ENCODE assay signal across 23 cellular contexts in genomic region chr16:12744860-12745259, GRCh38. TPM values are rescaled to one million over a fixed set of nuclear protein-coding genes. Genes with fewer than 3 reads are reported as not detected.
DNase-seq lines count a peak whose midpoint lies in the region; ATAC-seq, FAIRE-seq and TF ChIP-seq lines count a peak whose summit lies in the region.
"Had no signal": no experiment of that assay in that cellular context is flagged by ENCODE, and none has a peak within 500 bp of the region (broad histone marks: within the 10 kb centered on the region; RNA-seq: fewer than 3 reads in every experiment).

No MANE protein-coding gene starts in this region.

- no peak for ATAC-seq in SK-N-SH treated with all-trans-retinoic acid at 6 μM for 48 hours
- ATAC-seq in K562: no peak
- ATAC-seq: CD8-positive, alpha-beta T cell; HCT116 had no signal

- H3K4me1 ChIP-seq in SK-N-SH (ENCODE audit: control insufficient read depth in 1 of 2, insufficient read depth in 2 of 2, low read depth in 1 of 2, low read length in 1 of 2) (no peaks in the 10 kb centered on the region), K562 (replicated peaks in 1 of 2; ENCODE audit: control insufficient read depth in 2 of 2, insufficient read depth in 2 of 2, low read length in 2 of 2) (no peaks in the 10 kb centered on the region), endodermal cell (ENCODE audit: control insufficient read depth, insufficient read depth, low read length) (no peaks in the 10 kb centered on the region)
- H3K4me1 ChIP-seq: Caco-2 had no signal

- peaks cover 20% of the 10 kb centered on the region for H3K36me3 Mint-ChIP-seq in endodermal cell (ENCODE audit: low read depth)

- H3K27me3 ChIP-seq in SK-N-SH (ENCODE audit: insufficient read depth): no peaks in the 10 kb centered on the region
- H3K27me3 ChIP-seq in K562 (ENCODE audit: control insufficient read depth in 2 of 2, insufficient read depth in 2 of 2, low read length in 2 of 2): no peaks in the 10 kb centered on the region
- H3K27me3 ChIP-seq in endodermal cell (ENCODE audit: control insufficient read depth, insufficient read depth, low read length, poor library complexity, severe bottlenecking): no peaks in the 10 kb centered on the region
- H3K27me3 ChIP-seq: BLaER1 had no signal

- no peak overlapping the region for H3K27ac ChIP-seq in SK-N-SH (ENCODE audit: low read depth in 2 of 2, low read length in 1 of 2)
- no peak overlapping the region for H3K27ac ChIP-seq in K562 (ENCODE audit: extremely low read depth, low read depth, low read length)
- no peak overlapping the region for H3K27ac ChIP-seq in endodermal cell (ENCODE audit: low read depth, low read length)
- H3K27ac ChIP-seq: 22Rv1, BLaER1, C4-2B, GM23248 had no signal

- no peaks in the 10 kb centered on the region for H3K9me2 ChIP-seq in SK-N-SH

- H3K4me1 Mint-ChIP-seq in endodermal cell: peaks cover 3% of the 10 kb centered on the region
- H3K4me1 Mint-ChIP-seq: B cell had no signal

- BruUV-seq in K562 (replicated peaks; lab: Mats Ljungman, UMichigan): no TSS peak

- H4K20me1 ChIP-seq in SK-N-SH (ENCODE audit: insufficient read depth): no peaks in the 10 kb centered on the region
- H4K20me1 ChIP-seq in K562 (replicated peaks; ENCODE audit: control insufficient read depth, insufficient read depth, low read length): no peaks in the 10 kb centered on the region
- H4K20me1 ChIP-seq: BLaER1 had no signal

- H2AFZ ChIP-seq in SK-N-SH (ENCODE audit: low read depth): no peak overlapping the region
- no peak overlapping the region for H2AFZ ChIP-seq in K562 (ENCODE audit: low read depth, low read length)
- H2AFZ ChIP-seq: GM23248 had no signal

- H3K4me3 ChIP-seq in SK-N-SH (ENCODE audit: low read depth in 2 of 2, low read length in 1 of 2) (no peak overlapping the region), K562 (no peak overlapping the region), endodermal cell (ENCODE audit: low read length) (peak overlapping the region; percentile 49)
- H3K4me3 ChIP-seq: BLaER1, GM23248 had no signal

- H3K9me3 Mint-ChIP-seq in endodermal cell: peaks cover 23% of the 10 kb centered on the region

- no peak for TF ChIP-seq RAD21 in SK-N-SH (IDR thresholded peaks at IDR 0.05; ENCODE audit: low read length)
- TF ChIP-seq RAD21 in K562 (CRISPR knock-in tag; conservative IDR thresholded peaks at IDR 0.05 in 1 of 2, IDR thresholded peaks at IDR 0.05 in 1 of 2): no peak

- no peak overlapping the region for H3K4me3 Mint-ChIP-seq in endodermal cell
- H3K4me3 Mint-ChIP-seq: B cell; CD8-positive, alpha-beta T cell; H9; HFFc6 had no signal

- WGBS in SK-N-SH (ENCODE audit: low lambda C conversion rate): 91% methylated on average over 4 of the region's 4 CpGs
- WGBS in K562 (ENCODE audit: insufficient coverage, low coverage, missing lambda C conversion rate): 80% methylated on average over 4 of the region's 4 CpGs
- WGBS in endodermal cell (ENCODE audit: insufficient coverage in 1 of 2, insufficient read length in 1 of 2), 2 experiments: 87 to 96% methylated on average over 4 of the region's 4 CpGs

- TF ChIP-seq POLR2A in K562 (conservative IDR thresholded peaks at IDR 0.05): no peak

- POLR2A ChIA-PET in SK-N-SH (lab: Yijun Ruan, JAX): no interaction called here
- POLR2A ChIA-PET in K562 (lab: Yijun Ruan, JAX): no interaction called here

- H3K4me2 ChIP-seq in SK-N-SH (no peak overlapping the region), K562 (ENCODE audit: insufficient read depth, low read length) (no peak overlapping the region)
- H3K4me2 ChIP-seq: BLaER1 had no signal

- H3K79me2 ChIP-seq in SK-N-SH (ENCODE audit: insufficient read depth) (peaks cover 35% of the 10 kb centered on the region; the same call in 1 of the 2 replicates), K562 (ENCODE audit: control insufficient read depth, insufficient read depth, low read length) (no peaks in the 10 kb centered on the region)

- no peaks in the 10 kb centered on the region for H3K9me1 ChIP-seq in K562 (ENCODE audit: control insufficient read depth, insufficient read depth, low read length)

- FAIRE-seq in K562 (lab: Jason Lieb, UNC): no peak
- FAIRE-seq: A204.1, G401.6, GM19239 had no signal

- TF ChIP-seq EP300 in SK-N-SH (IDR thresholded peaks at IDR 0.05; ENCODE audit: borderline replicate concordance in 1 of 2, low read depth in 1 of 2, low read length in 1 of 2) (no peak), K562 (IDR thresholded peaks at IDR 0.05; ENCODE audit: low read length) (no peak)

- no peaks in the 10 kb centered on the region for H3K27me3 Mint-ChIP-seq in endodermal cell (ENCODE audit: insufficient read depth)
- H3K27me3 Mint-ChIP-seq: B cell had no signal

- peaks cover 0 to 12% of the 10 kb centered on the region in 2 experiments for H3K36me3 ChIP-seq in SK-N-SH (replicated peaks in 1 of 2; ENCODE audit: control insufficient read depth in 1 of 2, insufficient read depth in 2 of 2, low read length in 1 of 2)
- H3K36me3 ChIP-seq in K562 (ENCODE audit: control insufficient read depth, insufficient read depth, low read length): no peaks in the 10 kb centered on the region; the same call in 2 of the 3 replicates
- H3K36me3 ChIP-seq in endodermal cell (ENCODE audit: control insufficient read depth, insufficient read depth, low read length): no peaks in the 10 kb centered on the region

- H3K27ac Mint-ChIP-seq in endodermal cell: no peak overlapping the region
- H3K27ac Mint-ChIP-seq: B cell; CD4-positive, CD25-positive, alpha-beta regulatory T cell; CD8-positive, alpha-beta T cell; H9; HFFc6 had no signal

- CTCF ChIA-PET in SK-N-SH (lab: Yijun Ruan, JAX): no interaction called here
- CTCF ChIA-PET in K562 (lab: Yijun Ruan, JAX; ENCODE audit: low intra/inter-chr PET ratio): no interaction called here

- H3K9me3 ChIP-seq in SK-N-SH (no peaks in the 10 kb centered on the region; the same call in 1 of the 2 replicates), K562 (replicated peaks; ENCODE audit: control insufficient read depth, insufficient read depth, low read depth, low read length) (peaks cover 3% of the 10 kb centered on the region; the same call in 1 of the 2 replicates), endodermal cell (ENCODE audit: control insufficient read depth, low read length) (peaks cover 20% of the 10 kb centered on the region)
- H3K9me3 ChIP-seq: Caco-2 had no signal

- no peak overlapping the region for H3K9ac ChIP-seq in SK-N-SH
- H3K9ac ChIP-seq in K562 (ENCODE audit: insufficient read depth in 1 of 2, low read depth in 2 of 2, low read length in 2 of 2): no peak overlapping the region
- H3K9ac ChIP-seq in endodermal cell (ENCODE audit: extremely low read depth, low read length, poor library complexity, severe bottlenecking): no peak overlapping the region
- H3K9ac ChIP-seq: BLaER1, GM23248 had no signal

- DNase-seq in SK-N-SH (no peak), K562 (ENCODE audit: extremely low read depth in 1 of 4, low spot score in 3 of 4) (no peak), endodermal cell (no peak), MV-4-11 (lab: John Stamatoyannopoulos, UW) (no peak)
- DNase-seq in stimulated activated CD8-positive, alpha-beta memory T cell treated with anti-CD3 and anti-CD28 coated beads, Interleukin-4, amount 100 ng/mL, for 48 hours: no peak
- DNase-seq in activated naive CD4-positive, alpha-beta T cell treated with Interleukin-2 at 50 U/mL for 16 hours: no peak
- DNase-seq: Caco-2; CD4-positive, CD25-positive, alpha-beta regulatory T cell; CD8-positive, alpha-beta T cell; DMS153; DND-41; GM23248; H9; HFFc6 had no signal

- TF ChIP-seq CTCF in SK-N-SH (IDR thresholded peaks at IDR 0.05) (no peak), K562 (IDR thresholded peaks at IDR 0.05 in 2 of 3, conservative IDR thresholded peaks at IDR 0.05 in 1 of 3; ENCODE audit: insufficient read depth in 2 of 3, low read depth in 1 of 3, low read length in 3 of 3) (no peak), endodermal cell (conservative IDR thresholded peaks at IDR 0.05) (no peak)

- H3F3A ChIP-seq in SK-N-SH (replicated peaks; ENCODE audit: insufficient read depth): peaks cover under 1% of the 10 kb centered on the region

- in situ Hi-C loops in K562 (cut with MboI): no loop called here

- intact Hi-C loops in K562 (cut with micrococcal nuclease): no loop called here

TF ChIP-seq in SK-N-SH treated with all-trans-retinoic acid at 6 μM for 48 hours, 23 proteins besides CTCF, POLR2A, EP300 and RAD21 (continues in another document):
- no peak for TF ChIP-seq TOX (CRISPR knock-in tag; IDR thresholded peaks at IDR 0.05; ENCODE audit: borderline replicate concordance)

TF ChIP-seq in SK-N-SH, 30 proteins besides CTCF, POLR2A, EP300 and RAD21 (continues in another document):
- no peak for TF ChIP-seq POLR2AphosphoS5 (IDR thresholded peaks at IDR 0.05; ENCODE audit: low read depth, low read length)
- TF ChIP-seq JUND (IDR thresholded peaks at IDR 0.05): no peak
- no peak for TF ChIP-seq FOXM1 (IDR thresholded peaks at IDR 0.05; ENCODE audit: low read depth)

TF ChIP-seq in K562, 482 proteins besides CTCF, POLR2A, EP300 and RAD21:
- TF ChIP-seq FOXK1 (CRISPR knock-in tag; IDR thresholded peaks at IDR 0.05; ENCODE audit: borderline replicate concordance): no peak
- TF ChIP-seq ZFP30 (CRISPR knock-in tag; IDR thresholded peaks at IDR 0.05; ENCODE audit: borderline replicate concordance): peak; percentile 69; the same call in 1 of the 2 replicates

RNA-seq across cellular contexts. Expression of gene CPPED1, which starts 58.8 kb away (rescaled TPM):
- polyA plus RNA-seq in SK-N-SH (2012; rRNA removed) (11.9 and 13.9 TPM in 2 replicates), K562 (2011; rRNA removed) (25.7 TPM in 2 replicates), K562 (2014; fragmentation: Illumina TruSeq; extraction: Trizol) (19.0 and 22.5 TPM in 2 replicates), K562 (2014; fragmentation: Nextera tagmentation; extraction: Ambion mirVana) (10 to 100 TPM; 11.4 to 13.6 TPM), K562 (2014; rRNA removed) (14.4 and 15.3 TPM in 2 replicates)
- 14.9 and 15.0 TPM in 2 replicates for polyA plus RNA-seq in SK-N-SH (2012; cell fraction: cytosol; rRNA removed)
- 9.7 and 11.9 TPM in 2 replicates for polyA plus RNA-seq in SK-N-SH (2012; cell fraction: nucleus; rRNA removed)
- total RNA-seq in K562 (2011; cell fraction: chromatin; rRNA removed; ENCODE audit: low replicate concordance): 30.3 and 41.3 TPM in 2 replicates
- total RNA-seq in K562 (2011; cell fraction: nucleolus; rRNA removed): 26.2 and 31.9 TPM in 2 replicates
- 25.7 and 32.7 TPM in 2 replicates for total RNA-seq in K562 (2011; cell fraction: nucleoplasm; rRNA removed)
- total RNA-seq in K562 (2014; rRNA removed) (7.5 and 7.6 TPM in 2 replicates), K562 (2014; rRNA removed; fragmentation: Illumina TruSeq; extraction: Trizol) (16.9 and 20.2 TPM in 2 replicates), K562 (2015; rRNA removed; fragmentation: Illumina TruSeq; extraction: Trizol) (21.3 and 22.2 TPM in 2 replicates), K562 (2021) (21.3 and 22.2 TPM in 2 replicates), endodermal cell (10 to 100 TPM in 1 of 2 donors, 1 to 10 TPM in 1; 8.4 to 14.7 TPM)
- 13.6 and 16.0 TPM in 2 replicates for polyA plus RNA-seq in K562 (2011; cell fraction: cytosol; rRNA removed)
- 8.9 and 12.8 TPM in 2 replicates for polyA plus RNA-seq in K562 (2011; cell fraction: nucleus; rRNA removed)
- 15.6 and 22.8 TPM in 2 replicates for polyA plus RNA-seq in K562 (2012)
- polyA minus RNA-seq in K562 (2011; rRNA and poly(A)+ RNA removed): 21.1 and 24.1 TPM in 2 replicates
- polyA minus RNA-seq in K562 (2011; cell fraction: cytosol; rRNA and poly(A)+ RNA removed): 10.1 and 10.3 TPM in 2 replicates
- polyA minus RNA-seq in K562 (2011; cell fraction: nucleus; rRNA and poly(A)+ RNA removed): 8.9 and 21.4 TPM in 2 replicates
- 8.5 TPM for polyA plus RNA-seq in endodermal cell (2013, experiment 1 of 2)
- polyA plus RNA-seq in endodermal cell (2013, experiment 2 of 2): 8.0 TPM
